Comparison of ENCODE assay signal across 17 cellular contexts in genomic region chr5:5372511-5372910, GRCh38. TPM values are rescaled to one million over a fixed set of nuclear protein-coding genes. Genes with fewer than 3 reads are reported as not detected.
DNase-seq lines count a peak whose midpoint lies in the region; ATAC-seq, FAIRE-seq and TF ChIP-seq lines count a peak whose summit lies in the region.
"Had no signal": no experiment of that assay in that cellular context is flagged by ENCODE, and none has a peak within 500 bp of the region (broad histone marks: within the 10 kb centered on the region; RNA-seq: fewer than 3 reads in every experiment).

No MANE protein-coding gene starts in this region.

- H3K9ac ChIP-seq in H1 (replicated peaks in 1 of 4; ENCODE audit: extremely low read depth in 1 of 4, low read depth in 3 of 4, low read length in 3 of 4) = no peak overlapping the region
- no peak overlapping the region for H3K9ac ChIP-seq in HepG2 (ENCODE audit: insufficient read depth, low read depth, low read length)

- H3K56ac ChIP-seq in H1 (replicated peaks; ENCODE audit: insufficient read length, low read depth, low read length) = no peak overlapping the region

- TF ChIP-seq RAD21 in H1 (IDR thresholded peaks at IDR 0.05 in 1 of 2, conservative IDR thresholded peaks at IDR 0.05 in 1 of 2; ENCODE audit: low read depth in 2 of 2, low read length in 2 of 2) = no peak
- TF ChIP-seq RAD21 in HepG2 (CRISPR knock-in tag; IDR thresholded peaks at IDR 0.05) = no peak

- FAIRE-seq in H1 (lab: Jason Lieb, UNC) = no peak
- peak; percentile 18 for FAIRE-seq in HepG2 (lab: Jason Lieb, UNC)
- FAIRE-seq: GM12878, GM19239 had no signal

- H3K36me3 ChIP-seq in H1 (ENCODE audit: control insufficient read depth in 2 of 4, insufficient read depth in 4 of 4, low read length in 3 of 4) (no peaks in the 10 kb centered on the region), HepG2 (replicated peaks in 1 of 2; ENCODE audit: control insufficient read depth in 1 of 2, insufficient read depth in 2 of 2, low read length in 2 of 2) (no peaks in the 10 kb centered on the region)
- H3K36me3 ChIP-seq: HAP-1 had no signal

- in situ Hi-C loops in HepG2 (cut with HindIII; ENCODE audit: extremely low pct_ligation_motif_present, low pct_unique_long_range_greater_than_20kb) = no loop called here

- H3K4me3 ChIP-seq in LNCaP clone FGC (ENCODE audit: low read depth, low read length) = no peak overlapping the region
- no peak overlapping the region for H3K4me3 ChIP-seq in H1 (ENCODE audit: extremely low read depth in 1 of 4, insufficient read depth in 2 of 4, low read depth in 3 of 4, low read length in 4 of 4)
- H3K4me3 ChIP-seq in HepG2 (replicated peaks in 1 of 3; ENCODE audit: insufficient read depth in 1 of 3, low read depth in 2 of 3, low read length in 3 of 3) = no peak overlapping the region
- H3K4me3 ChIP-seq: GM12878, HAP-1 had no signal

- no peak overlapping the region for H2BK5ac ChIP-seq in H1 (ENCODE audit: low read depth, low read length)

- CTCF ChIA-PET in H1 (lab: Charles Lee; ENCODE audit: partially characterized antibody) = interaction anchor here (0.7 kb wide), 1 partner anchor 146 kb away, joined by 3 read pairs; no protein-coding TSS in a partner anchor
- CTCF ChIA-PET in HepG2 (lab: Yijun Ruan, JAX; ENCODE audit: low intra/inter-chr PET ratio, low total read pairs) = no interaction called here

- no peaks in the 10 kb centered on the region for H3K79me2 ChIP-seq in H1 (ENCODE audit: control insufficient read depth in 1 of 2, insufficient read depth in 2 of 2, low read length in 2 of 2)
- H3K79me2 ChIP-seq in HepG2 (ENCODE audit: insufficient read depth, low read length) = no peaks in the 10 kb centered on the region

- H2BK12ac ChIP-seq in H1 (ENCODE audit: low read depth, low read length) = no peak overlapping the region

- DNase-seq in LNCaP clone FGC (ENCODE audit: low read depth) (peak; percentile 64), H1 (ENCODE audit: low read depth in 1 of 2, low spot score in 2 of 2) (no peak), HepG2 (ENCODE audit: low spot score) (no peak), NOMO-1 treated with dmso at 0.1 percent for 144 hours (lab: John Stamatoyannopoulos, UW; ENCODE audit: unreplicated experiment) (no peak), cortex of kidney (lab: John Stamatoyannopoulos, UW) (no peak), NCI-H524 (lab: John Stamatoyannopoulos, UW) (no peak)
- DNase-seq: C1 segment of cervical spinal cord; CD4-positive, CD25-positive, alpha-beta regulatory T cell; CD8-positive, alpha-beta memory T cell; COR-L47; DMS 273 treated with DMSO at 0.1 percent for 48 hours; DMS53; DND-41; EL had no signal

- no TSS peak for BruUV-seq in HepG2 (replicated peaks; lab: Mats Ljungman, UMichigan)

- H3K79me1 ChIP-seq in H1 (ENCODE audit: low read depth, low read length) = no peaks in the 10 kb centered on the region

- no peak overlapping the region for H4K5ac ChIP-seq in H1 (ENCODE audit: insufficient read length, low read depth, low read length)

- H3K4me2 ChIP-seq in H1 (ENCODE audit: insufficient read depth in 1 of 2, low read depth in 2 of 2, low read length in 2 of 2) (no peak overlapping the region), HepG2 (ENCODE audit: low read depth, low read length) (no peak overlapping the region)

- no peak overlapping the region for H3K23ac ChIP-seq in H1 (ENCODE audit: insufficient read length)

- no peak overlapping the region for H3K4ac ChIP-seq in H1 (replicated peaks; ENCODE audit: insufficient read length, low read depth, low read length)

- TF ChIP-seq EP300 in H1 (IDR thresholded peaks at IDR 0.05; ENCODE audit: borderline replicate concordance in 1 of 2, low read depth in 2 of 2, low read length in 2 of 2) (no peak), HepG2 (IDR thresholded peaks at IDR 0.05; ENCODE audit: low read depth in 2 of 2, low read length in 2 of 2) (no peak), HepG2 (CRISPR knock-in tag; IDR thresholded peaks at IDR 0.05; ENCODE audit: borderline replicate concordance) (no peak)

- H4K91ac ChIP-seq in H1 (replicated peaks; ENCODE audit: insufficient read length, low read length) = no peak overlapping the region

- WGBS in H1 (ENCODE audit: extremely low coverage in 1 of 2, insufficient coverage in 1 of 2, insufficient read length in 1 of 2, insufficient replicate concordance in 2 of 2, low coverage in 1 of 2, low lambda C conversion rate in 2 of 2, missing lambda C conversion rate in 1 of 2), 2 experiments = 88% methylated on average over 1 of the region's 1 CpG; no CpG with 5 or more reads in 1 of the 2 experiments
- 10% methylated on average over 1 of the region's 1 CpG for WGBS in HepG2 (ENCODE audit: low lambda C conversion rate)

- H3K9me3 ChIP-seq in H1 (ENCODE audit: insufficient read depth in 2 of 2, low read depth in 1 of 2, low read length in 1 of 2) (0 out of 4 replicates have a peak, but pooled peaks cover 0 to 3% of the 10 kb centered on the region in 2 experiments), HepG2 (ENCODE audit: low read length) (0 out of 2 replicates have a peak, but pooled peaks cover 2% of the 10 kb centered on the region)
- H3K9me3 ChIP-seq: HAP-1 had no signal

- no peaks in the 10 kb centered on the region for H3K23me2 ChIP-seq in H1 (ENCODE audit: low read depth, low read length)

- H3K4me1 ChIP-seq in H1 (replicated peaks in 1 of 4; ENCODE audit: control insufficient read depth in 3 of 4, insufficient read depth in 4 of 4, low read length in 3 of 4) = peaks cover 0 to 4% (median 1%) of the 10 kb centered on the region in 4 experiments; a peak in 2 of 7 replicates
- H3K4me1 ChIP-seq in HepG2 (ENCODE audit: insufficient read depth, low read length) = peaks cover 26% of the 10 kb centered on the region
- H3K4me1 ChIP-seq: HAP-1 had no signal

- H2BK120ac ChIP-seq in H1 (replicated peaks; ENCODE audit: low read depth, low read length) = no peak overlapping the region

- H2BK20ac ChIP-seq in H1 (ENCODE audit: low read length) = no peak overlapping the region

- no peak overlapping the region for H2AFZ ChIP-seq in H1 (ENCODE audit: low read length)
- H2AFZ ChIP-seq in HepG2 (ENCODE audit: low read length) = no peak overlapping the region

- H3K27ac ChIP-seq in H1 (ENCODE audit: low read depth, low read length) (no peak overlapping the region), HepG2 (ENCODE audit: extremely low read length, insufficient read depth, low read length) (no peak overlapping the region)

- H2AK5ac ChIP-seq in H1 (ENCODE audit: low read depth, low read length) = no peak overlapping the region

- TF ChIP-seq POLR2A in H1 (IDR thresholded peaks at IDR 0.05; ENCODE audit: control extremely low read depth in 1 of 2, low read depth in 2 of 2, low read length in 2 of 2) (no peak), HepG2 (IDR thresholded peaks at IDR 0.05; ENCODE audit: insufficient read depth in 1 of 2, low read depth in 2 of 2, low read length in 2 of 2) (no peak)

- TF ChIP-seq CTCF in LNCaP clone FGC (IDR thresholded peaks at IDR 0.05; ENCODE audit: control insufficient read depth, extremely low read depth, insufficient read depth) (no peak), H1 (IDR thresholded peaks at IDR 0.05; ENCODE audit: control extremely low read depth in 1 of 3, insufficient read depth in 1 of 3, low read depth in 1 of 3, low read length in 3 of 3) (no peak), HepG2 (CRISPR knock-in tag; IDR thresholded peaks at IDR 0.05) (no peak)

- H3K27me3 ChIP-seq in H1 (replicated peaks in 1 of 4; ENCODE audit: control insufficient read depth in 3 of 4, extremely low read depth in 1 of 4, insufficient read depth in 3 of 4, low read length in 3 of 4) = no peaks in the 10 kb centered on the region
- no peaks in the 10 kb centered on the region for H3K27me3 ChIP-seq in HepG2 (ENCODE audit: control insufficient read depth in 1 of 2, insufficient read depth in 2 of 2, low read length in 2 of 2)

- H3K14ac ChIP-seq in H1 (ENCODE audit: insufficient read length) = no peak overlapping the region

- H4K20me1 ChIP-seq in H1 (replicated peaks in 1 of 2; ENCODE audit: control insufficient read depth in 1 of 2, insufficient read depth in 2 of 2, low read length in 2 of 2) (no peaks in the 10 kb centered on the region), HepG2 (ENCODE audit: insufficient read depth, low read length) (no peaks in the 10 kb centered on the region)

- no peak overlapping the region for H3K18ac ChIP-seq in H1 (ENCODE audit: extremely low read depth, low read length)

- H4K8ac ChIP-seq in H1 (ENCODE audit: extremely low read depth, insufficient read depth, low read length) = no peak overlapping the region

- 0 out of 2 replicates have a peak overlapping the region, but pooled peaks have one; percentile 8 for H2BK15ac ChIP-seq in H1 (ENCODE audit: low read length)

- no peak for ATAC-seq in HepG2
- ATAC-seq: GM12878 had no signal

- POLR2A ChIA-PET in H1 (lab: Charles Lee; ENCODE audit: partially characterized antibody) (no interaction called here), HepG2 (lab: Yijun Ruan, JAX) (no interaction called here)

- intact Hi-C loops in HepG2 (cut with micrococcal nuclease; ENCODE audit: unreplicated experiment) = no loop called here

RNA-seq across cellular contexts. Expression of gene ICE1, which starts 50.0 kb away (rescaled TPM):
- 52.2 and 53.9 TPM in 2 replicates for total RNA-seq in H1 (2021; fragmentation: NEBNext Ultra II Directional; extraction: Animal tissue kit (Norgen Biotek cat#: 25700))
- polyA plus RNA-seq in H1 (2011; rRNA removed) = 10.5 and 11.8 TPM in 2 replicates
- polyA plus RNA-seq in H1 (2011; cell fraction: cytosol; rRNA removed) = 14.5 TPM
- 24.5 TPM for polyA plus RNA-seq in H1 (2011; cell fraction: nucleus; rRNA removed)
- polyA plus RNA-seq in H1 (2012, experiment 1 of 2) = 16.0 to 29.5 TPM (median 22.3 TPM) in 4 replicates
- 1.2 TPM for polyA plus RNA-seq in H1 (2012, experiment 2 of 2)
- polyA plus RNA-seq in H1 (2013, experiment 1 of 2) = 27.0 TPM
- 28.1 TPM for polyA plus RNA-seq in H1 (2013, experiment 2 of 2)
- polyA minus RNA-seq in H1 (2011; rRNA and poly(A)+ RNA removed) = 54.0 and 57.9 TPM in 2 replicates
- 27.4 TPM for polyA minus RNA-seq in H1 (2011; cell fraction: cytosol; rRNA and poly(A)+ RNA removed)
- 104 TPM for polyA minus RNA-seq in H1 (2011; cell fraction: nucleus; rRNA and poly(A)+ RNA removed)
- 27.6 and 35.2 TPM in 2 replicates for total RNA-seq in HepG2 (2016; rRNA removed; fragmentation: Illumina TruSeq; extraction: Trizol)
- 4.0 and 4.2 TPM in 2 replicates for total RNA-seq in HepG2 (2016; cell fraction: cytosol; rRNA removed; fragmentation: Illumina TruSeq; extraction: Trizol; ENCODE audit: low read depth)
- total RNA-seq in HepG2 (2016; cell fraction: insoluble cytoplasmic fraction; rRNA removed; fragmentation: Illumina TruSeq; extraction: Trizol) = 25.8 and 33.2 TPM in 2 replicates
- total RNA-seq in HepG2 (2016; cell fraction: membrane; rRNA removed; fragmentation: Illumina TruSeq; extraction: Trizol) = 8.7 and 9.3 TPM in 2 replicates
- total RNA-seq in HepG2 (2016; cell fraction: nucleus; rRNA removed; fragmentation: Illumina TruSeq; extraction: Trizol) = 47.9 and 48.8 TPM in 2 replicates
- 9.0 and 9.1 TPM in 2 replicates for polyA plus RNA-seq in HepG2 (2011; rRNA removed)
- 4.8 and 6.7 TPM in 2 replicates for polyA plus RNA-seq in HepG2 (2011; cell fraction: cytosol; rRNA removed)
- polyA plus RNA-seq in HepG2 (2011; cell fraction: nucleus; rRNA removed) = 12.3 and 13.3 TPM in 2 replicates
- 11.6 and 12.6 TPM in 2 replicates for polyA plus RNA-seq in HepG2 (2012)
- polyA plus RNA-seq in HepG2 (2016; cell fraction: cytosol; fragmentation: Illumina TruSeq; extraction: Trizol; ENCODE audit: low read depth) = 1.4 and 1.5 TPM in 2 replicates
- 18.9 and 19.2 TPM in 2 replicates for polyA plus RNA-seq in HepG2 (2016; cell fraction: insoluble cytoplasmic fraction; fragmentation: Illumina TruSeq; extraction: Trizol; ENCODE audit: low read depth)
- polyA plus RNA-seq in HepG2 (2016; cell fraction: membrane; fragmentation: Illumina TruSeq; extraction: Trizol; ENCODE audit: low read depth) = 2.9 and 3.0 TPM in 2 replicates
- 30.7 and 30.8 TPM in 2 replicates for polyA plus RNA-seq in HepG2 (2016; cell fraction: nucleus; fragmentation: Illumina TruSeq; extraction: Trizol; ENCODE audit: insufficient read depth, low read depth)
- 24.3 and 86.6 TPM in 2 replicates for polyA minus RNA-seq in HepG2 (2011; rRNA and poly(A)+ RNA removed; ENCODE audit: low replicate concordance)
- polyA minus RNA-seq in HepG2 (2011; cell fraction: cytosol; rRNA and poly(A)+ RNA removed) = 14.2 and 14.7 TPM in 2 replicates
- 91.9 and 94.2 TPM in 2 replicates for polyA minus RNA-seq in HepG2 (2011; cell fraction: nucleus; rRNA and poly(A)+ RNA removed)
